1 cellular context compared by ENCODE assay signal in genomic region chr4:147834480-147834879, GRCh38.
TF ChIP-seq lines count a peak whose summit lies in the region.

No MANE protein-coding gene starts in this region.

TF ChIP-seq in IMR-90, 13 proteins besides CTCF, POLR2A, EP300 and RAD21:
- TF ChIP-seq RCOR1 (IDR thresholded peaks at IDR 0.05; ENCODE audit: insufficient replicate concordance, low read length) (no peak), ELK1 (IDR thresholded peaks at IDR 0.05; ENCODE audit: borderline replicate concordance, low read depth, low read length) (no peak), NFE2L2 (IDR thresholded peaks at IDR 0.05; ENCODE audit: low read depth, low read length) (no peak), CHD1 (IDR thresholded peaks at IDR 0.05; ENCODE audit: low read depth, low read length) (no peak), FOS (IDR thresholded peaks at IDR 0.05; ENCODE audit: low read depth, low read length) (no peak), MAZ (IDR thresholded peaks at IDR 0.05; ENCODE audit: borderline replicate concordance, low read depth, low read length) (no peak), CEBPB (IDR thresholded peaks at IDR 0.05; ENCODE audit: low read depth, low read length) (no peak), MAFK (IDR thresholded peaks at IDR 0.05; ENCODE audit: low read depth, low read length) (no peak), RFX5 (IDR thresholded peaks at IDR 0.05; ENCODE audit: low read depth, low read length) (no peak), USF2 (IDR thresholded peaks at IDR 0.05; ENCODE audit: low read depth, low read length) (no peak), MXI1 (IDR thresholded peaks at IDR 0.05; ENCODE audit: borderline replicate concordance, low read depth, low read length) (no peak), SMC3 (IDR thresholded peaks at IDR 0.05; ENCODE audit: low read depth, low read length) (no peak), BHLHE40 (IDR thresholded peaks at IDR 0.05; ENCODE audit: low read depth, low read length) (no peak)
